Comparison of ENCODE assay signal across 26 cellular contexts in the genomic region with DNA sequence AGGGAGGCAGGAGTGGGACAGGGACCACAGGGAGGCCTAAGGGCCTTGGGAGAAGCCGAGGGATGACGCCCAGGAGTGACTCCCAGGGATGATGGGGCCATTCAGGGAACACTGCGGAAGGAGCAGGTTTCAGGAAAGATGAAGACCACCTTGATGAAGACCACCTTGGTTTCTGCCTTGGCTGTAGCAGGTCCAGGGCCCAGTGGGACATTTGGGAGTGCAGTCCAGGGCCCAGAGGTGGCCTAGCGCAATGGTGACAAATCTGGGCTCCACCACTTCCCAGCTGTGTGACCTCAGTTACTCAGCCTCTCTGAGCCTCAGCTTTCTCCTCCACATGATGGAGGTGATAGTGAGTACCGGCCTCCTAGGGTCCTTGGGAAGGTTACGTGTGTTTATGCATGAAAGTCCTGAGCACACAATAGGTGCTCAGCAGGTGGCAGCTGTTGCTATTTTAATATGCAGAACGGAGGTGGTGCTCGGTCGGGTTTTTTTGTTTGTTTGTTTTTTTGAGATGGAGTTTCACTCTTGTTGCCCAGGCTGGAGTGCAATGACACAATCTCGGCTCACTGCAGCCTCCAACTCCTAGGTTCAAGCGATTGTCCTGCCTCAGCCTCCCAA. TPM values are rescaled to one million over a fixed set of nuclear protein-coding genes. Genes with fewer than 3 reads are reported as not detected.
"Had no signal": no experiment of that assay in that cellular context is flagged by ENCODE, and none has a peak within 500 bp of the region (broad histone marks: within the 10 kb centered on the region; RNA-seq: fewer than 3 reads in every experiment).

No MANE protein-coding gene starts in this region.

- H3K36me3 ChIP-seq: neutrophil, tibial nerve, uterus, WERI-Rb-1 had no signal

- ATAC-seq: activated CD4-positive, alpha-beta T cell treated with anti-CD3 and anti-CD28 coated beads for 36 hours; activated CD8-positive, alpha-beta memory T cell treated with anti-CD3 and anti-CD28 coated beads, Interleukin-2, amount 10 ng/mL, durations not matched to agents 7 days and 5 days; activated T-cell treated with anti-CD3 and anti-CD28 coated beads, Interleukin-2, amount 50 U/mL, for 4 hours; esophagus mucosa; stimulated activated naive B cell treated with anti-CD40 and anti-IgM and Interleukin-4, amounts not matched to agents 10 μg/mL and 1 μg/mL and 100 μg/mL, for 72 hours had no signal

- H3K27ac Mint-ChIP-seq: activated CD4-positive, alpha-beta memory T cell treated with anti-CD3 and anti-CD28 coated beads for 36 hours; activated CD4-positive, alpha-beta T cell treated with anti-CD3 and anti-CD28 coated beads for 36 hours; activated CD8-positive, alpha-beta memory T cell treated with anti-CD3 and anti-CD28 coated beads, Interleukin-2, amount 10 ng/mL, durations not matched to agents 7 days and 5 days; stimulated activated naive B cell treated with anti-CD40 and anti-IgM and Interleukin-4, amounts not matched to agents 10 μg/mL and 1 μg/mL and 100 μg/mL, for 72 hours; T-helper 1 cell treated with Interleukin-12 subunit alpha and Interleukin-12 subunit beta and Interleukin-4 antibody, amounts not matched to agents 30 μg/mL and 1 μg/mL, for 36 hours had no signal

- H3K27ac ChIP-seq: neutrophil, tibial nerve, uterus, WERI-Rb-1 had no signal

- H3K4me3 ChIP-seq: lung, tibial nerve, uterus had no signal

- H3K4me1 ChIP-seq: tibial nerve, uterus had no signal

- H3K4me3 Mint-ChIP-seq: activated CD4-positive, alpha-beta memory T cell treated with anti-CD3 and anti-CD28 coated beads for 36 hours; activated CD4-positive, alpha-beta T cell treated with anti-CD3 and anti-CD28 coated beads for 36 hours; activated CD8-positive, alpha-beta memory T cell treated with anti-CD3 and anti-CD28 coated beads, Interleukin-2, amount 10 ng/mL, durations not matched to agents 7 days and 5 days; activated T-cell treated with anti-CD3 and anti-CD28 coated beads, Interleukin-2, amount 50 U/mL, for 4 hours; stimulated activated naive B cell treated with anti-CD40 and anti-IgM and Interleukin-4, amounts not matched to agents 10 μg/mL and 1 μg/mL and 100 μg/mL, for 72 hours; T-helper 1 cell treated with Interleukin-12 subunit alpha and Interleukin-12 subunit beta and Interleukin-4 antibody, amounts not matched to agents 30 μg/mL and 1 μg/mL, for 36 hours had no signal

- DNase-seq: activated CD4-positive, alpha-beta memory T cell treated with anti-CD3 and anti-CD28 coated beads for 36 hours; activated CD4-positive, alpha-beta T cell treated with anti-CD3 and anti-CD28 coated beads for 36 hours; activated CD8-positive, alpha-beta memory T cell treated with anti-CD3 and anti-CD28 coated beads, Interleukin-2, amount 10 ng/mL, durations not matched to agents 7 days and 5 days; activated effector memory CD4-positive, alpha-beta T cell treated with Interleukin-2 at 50 U/mL for 16 hours; activated naive CD4-positive, alpha-beta T cell treated with anti-CD3 and anti-CD28 coated beads, Interleukin-2, amount 50 U/mL, for 16 hours; activated T-cell treated with anti-CD3 and anti-CD28 coated beads, Interleukin-2, amount 50 U/mL, for 4 hours; hippocampal formation; midbrain; stimulated activated CD4-positive, alpha-beta T cell treated with anti-CD3 and anti-CD28 coated beads, Interleukin-2, amount 100 ng/mL, for 48 hours; stimulated activated naive B cell treated with anti-CD40 and anti-IgM and Interleukin-4, amounts not matched to agents 10 μg/mL and 1 μg/mL and 100 μg/mL, for 72 hours; substantia nigra; uterus; WERI-Rb-1 had no signal

- H3K27me3 Mint-ChIP-seq: activated CD4-positive, alpha-beta memory T cell treated with anti-CD3 and anti-CD28 coated beads for 36 hours; activated CD4-positive, alpha-beta T cell treated with anti-CD3 and anti-CD28 coated beads for 36 hours had no signal

- H3K36me3 Mint-ChIP-seq: activated CD4-positive, alpha-beta memory T cell treated with anti-CD3 and anti-CD28 coated beads for 36 hours; activated CD8-positive, alpha-beta memory T cell treated with anti-CD3 and anti-CD28 coated beads, Interleukin-2, amount 10 ng/mL, durations not matched to agents 7 days and 5 days; stimulated activated naive B cell treated with anti-CD40 and anti-IgM and Interleukin-4, amounts not matched to agents 10 μg/mL and 1 μg/mL and 100 μg/mL, for 72 hours had no signal

- H3K27me3 ChIP-seq: neutrophil, tibial nerve, uterus had no signal

- H3K9me3 ChIP-seq: neutrophil, tibial nerve, uterus had no signal

- H3K9me3 Mint-ChIP-seq: activated CD4-positive, alpha-beta memory T cell treated with anti-CD3 and anti-CD28 coated beads for 36 hours; activated T-cell treated with anti-CD3 and anti-CD28 coated beads, Interleukin-2, amount 50 U/mL, for 4 hours; stimulated activated naive B cell treated with anti-CD40 and anti-IgM and Interleukin-4, amounts not matched to agents 10 μg/mL and 1 μg/mL and 100 μg/mL, for 72 hours; T-helper 1 cell treated with Interleukin-12 subunit alpha and Interleukin-12 subunit beta and Interleukin-4 antibody, amounts not matched to agents 30 μg/mL and 1 μg/mL, for 36 hours had no signal

RNA-seq across cellular contexts. Expression of gene TSGA10IP, which starts 0.8 kb away (rescaled TPM):
- total RNA-seq: activated CD4-positive, alpha-beta memory T cell treated with anti-CD3 and anti-CD28 coated beads for 36 hours; activated CD4-positive, alpha-beta T cell treated with anti-CD3 and anti-CD28 coated beads for 36 hours; activated CD8-positive, alpha-beta memory T cell treated with anti-CD3 and anti-CD28 coated beads, Interleukin-2, amount 10 ng/mL, durations not matched to agents 7 days and 5 days; activated T-cell treated with anti-CD3 and anti-CD28 coated beads, Interleukin-2, amount 50 U/mL, for 4 hours; astrocyte; chondrocyte; dermis microvascular lymphatic vessel endothelial cell; esophagus mucosa; glomerular endothelial cell; myocyte; posterior vena cava; skeletal muscle tissue; tibial nerve; uterus had no signal
- polyA plus RNA-seq: adipose tissue had no signal

RNA-seq across cellular contexts. Expression of gene FOSL1, which starts 45.9 kb away (rescaled TPM):
- total RNA-seq: skeletal muscle tissue had no signal
